ENCODE assay signal across 10 cellular contexts in genomic region chr15:68776477-68777270, GRCh38. TPM values are rescaled to one million over a fixed set of nuclear protein-coding genes. Genes with fewer than 3 reads are reported as not detected.
A peak's percentile ranks its signal among the peaks of the same experiment; 100 is the strongest.
DNase-seq lines count a peak whose midpoint lies in the region; ATAC-seq and TF ChIP-seq lines count a peak whose summit lies in the region.
"Had no signal": no experiment of that assay in that cellular context is flagged by ENCODE, and none has a peak within 500 bp of the region (broad histone marks: within the 10 kb centered on the region; RNA-seq: fewer than 3 reads in every experiment).

No MANE protein-coding gene starts in this region.

- H3K9me3 Mint-ChIP-seq in CD4-positive, CD25-positive, alpha-beta regulatory T cell, result no peaks in the 10 kb centered on the region
- H3K9me3 Mint-ChIP-seq in endodermal cell, result no peaks in the 10 kb centered on the region

- no peaks in the 10 kb centered on the region for H3K79me2 ChIP-seq in Karpas-422 (ENCODE audit: low read length)

- no peak for ATAC-seq in CD4-positive, CD25-positive, alpha-beta regulatory T cell (ENCODE audit: low read depth in 2 of 2)
- ATAC-seq in psoas muscle, result peak in 3 of 4 donors; percentile 10 to 19 (median 14)
- ATAC-seq: foreskin keratinocyte had no signal

- H3K27ac ChIP-seq in CD4-positive, CD25-positive, alpha-beta regulatory T cell (ENCODE audit: insufficient read depth, low read length, poor library complexity, severe bottlenecking), result no peak overlapping the region
- H3K27ac ChIP-seq in Karpas-422 (ENCODE audit: low read length), result no peak overlapping the region
- no peak overlapping the region for H3K27ac ChIP-seq in endodermal cell (ENCODE audit: low read depth, low read length)
- H3K27ac ChIP-seq in psoas muscle, result no peak overlapping the region
- H3K27ac ChIP-seq: foreskin keratinocyte had no signal

- peaks cover 22% of the 10 kb centered on the region for H3K36me3 ChIP-seq in CD4-positive, CD25-positive, alpha-beta regulatory T cell (ENCODE audit: control insufficient read depth, insufficient read depth, low read length)
- peaks cover 26% of the 10 kb centered on the region; the same call in 1 of the 2 replicates for H3K36me3 ChIP-seq in Karpas-422 (ENCODE audit: insufficient read depth, low read length)
- peaks cover 51% of the 10 kb centered on the region for H3K36me3 ChIP-seq in endodermal cell (ENCODE audit: control insufficient read depth, insufficient read depth, low read length)
- peaks cover 0 to 41% of the 10 kb centered on the region in 2 donors for H3K36me3 ChIP-seq in psoas muscle (ENCODE audit: insufficient read depth in 1 of 2, low read depth in 1 of 2)

- no peaks in the 10 kb centered on the region for H3K9me3 ChIP-seq in CD4-positive, CD25-positive, alpha-beta regulatory T cell (ENCODE audit: control insufficient read depth in 2 of 2, low read length in 2 of 2)
- H3K9me3 ChIP-seq in Karpas-422 (ENCODE audit: low read length) (no peaks in the 10 kb centered on the region), endodermal cell (ENCODE audit: control insufficient read depth, low read length) (no peaks in the 10 kb centered on the region), psoas muscle (no peaks in the 10 kb centered on the region)

- H3K36me3 Mint-ChIP-seq in CD4-positive, CD25-positive, alpha-beta regulatory T cell, result peaks cover under 1% of the 10 kb centered on the region
- peaks cover 34% of the 10 kb centered on the region for H3K36me3 Mint-ChIP-seq in endodermal cell (ENCODE audit: low read depth)

- no peak for TF ChIP-seq CTCF in endodermal cell (conservative IDR thresholded peaks at IDR 0.05)
- TF ChIP-seq CTCF in psoas muscle (IDR thresholded peaks at IDR 0.05), result no peak

- no peak overlapping the region for H2AFZ ChIP-seq in Karpas-422 (ENCODE audit: low read length)

- peaks cover 0 to 7% (median 1%) of the 10 kb centered on the region in 4 donors for H3K4me1 Mint-ChIP-seq in CD4-positive, CD25-positive, alpha-beta regulatory T cell
- H3K4me1 Mint-ChIP-seq in endodermal cell, result peaks cover under 1% of the 10 kb centered on the region

- peaks cover 11% of the 10 kb centered on the region for H3K27me3 Mint-ChIP-seq in CD4-positive, CD25-positive, alpha-beta regulatory T cell
- H3K27me3 Mint-ChIP-seq in endodermal cell (ENCODE audit: insufficient read depth), result peaks cover 3% of the 10 kb centered on the region

- no peaks in the 10 kb centered on the region for H3K9me2 ChIP-seq in Karpas-422 (replicated peaks; ENCODE audit: insufficient read depth, low read length)

- H4K20me1 ChIP-seq in Karpas-422 (ENCODE audit: insufficient read depth, low read depth, low read length), result no peaks in the 10 kb centered on the region; the same call in 1 of the 2 replicates

- intact Hi-C loops in psoas muscle (cut with DNase I), result no loop called here

- peak overlapping the region; percentile 42 to 85 (median 79) for H3K27ac Mint-ChIP-seq in CD4-positive, CD25-positive, alpha-beta regulatory T cell
- H3K27ac Mint-ChIP-seq in endodermal cell, result peak overlapping the region; percentile 33

- DNase-seq in CD4-positive, CD25-positive, alpha-beta regulatory T cell, result no peak
- DNase-seq in Karpas-422, result peak; percentile 53
- DNase-seq in endodermal cell, result no peak
- DNase-seq in psoas muscle, result no peak
- no peak for DNase-seq in stimulated activated CD4-positive, alpha-beta T cell treated with anti-CD3 and anti-CD28 coated beads, Interleukin-2, amount 100 ng/mL, for 24 hours
- DNase-seq in NCI-H2081 treated with DMSO at 0.1 percent for 48 hours (lab: John Stamatoyannopoulos, UW), result no peak
- DNase-seq in dedifferentiated amniotic fluid mesenchymal stem cell (ENCODE audit: extremely low spot score), result no peak
- no peak for DNase-seq in COLO668 (lab: John Stamatoyannopoulos, UW; ENCODE audit: unreplicated experiment)
- DNase-seq: activated CD8-positive, alpha-beta memory T cell treated with anti-CD3 and anti-CD28 coated beads for 24 hours; foreskin keratinocyte had no signal

- H3K9ac ChIP-seq in Karpas-422 (ENCODE audit: low read length) (no peak overlapping the region), endodermal cell (ENCODE audit: extremely low read depth, low read length, poor library complexity, severe bottlenecking) (no peak overlapping the region)

- H3K4me3 Mint-ChIP-seq in CD4-positive, CD25-positive, alpha-beta regulatory T cell, result no peak overlapping the region
- no peak overlapping the region for H3K4me3 Mint-ChIP-seq in endodermal cell

- no peaks in the 10 kb centered on the region for H3K27me3 ChIP-seq in CD4-positive, CD25-positive, alpha-beta regulatory T cell (ENCODE audit: control insufficient read depth, insufficient read depth, low read length)
- H3K27me3 ChIP-seq in Karpas-422 (ENCODE audit: low read length) (no peaks in the 10 kb centered on the region), endodermal cell (ENCODE audit: control insufficient read depth, insufficient read depth, low read length, poor library complexity, severe bottlenecking) (no peaks in the 10 kb centered on the region), psoas muscle (ENCODE audit: insufficient read depth in 3 of 3, low read length in 2 of 3) (no peaks in the 10 kb centered on the region)
- H3K27me3 ChIP-seq: foreskin keratinocyte had no signal

- no peak overlapping the region for H3K4me3 ChIP-seq in CD4-positive, CD25-positive, alpha-beta regulatory T cell (ENCODE audit: low read depth, low read length)
- H3K4me3 ChIP-seq in Karpas-422 (ENCODE audit: low read length) (no peak overlapping the region), endodermal cell (ENCODE audit: low read length) (no peak overlapping the region), psoas muscle (no peak overlapping the region)

- WGBS in endodermal cell (ENCODE audit: insufficient coverage in 1 of 2, insufficient read length in 1 of 2), 2 experiments, result 94 to 96% methylated on average over 5 to 10 of the region's 10 CpGs
- 79 to 82% (median 79%) methylated on average over 10 of the region's 10 CpGs for WGBS in psoas muscle, 3 donors

- peaks cover 3% of the 10 kb centered on the region for H3K4me1 ChIP-seq in CD4-positive, CD25-positive, alpha-beta regulatory T cell (ENCODE audit: control insufficient read depth, insufficient read depth, low read length, poor library complexity, severe bottlenecking)
- no peaks in the 10 kb centered on the region for H3K4me1 ChIP-seq in Karpas-422 (ENCODE audit: low read length)
- H3K4me1 ChIP-seq in endodermal cell (ENCODE audit: control insufficient read depth, insufficient read depth, low read length), result no peaks in the 10 kb centered on the region
- peaks cover 6% of the 10 kb centered on the region for H3K4me1 ChIP-seq in psoas muscle
- H3K4me1 ChIP-seq: foreskin keratinocyte had no signal

- no peak overlapping the region for H3K4me2 ChIP-seq in Karpas-422 (ENCODE audit: low read depth, low read length, poor library complexity, severe bottlenecking)

RNA-seq across cellular contexts. Expression of gene ANP32A, which starts 44.0 kb away (rescaled TPM):
- total RNA-seq in CD4-positive, CD25-positive, alpha-beta regulatory T cell, result 89.4 TPM
- polyA plus RNA-seq in CD4-positive, CD25-positive, alpha-beta regulatory T cell, result 100 to 1,000 TPM in 1 of 4 donors, 10 to 100 TPM in 3; 71.4 to 104 (median 88.0) TPM
- 99.5 and 184 TPM in 2 replicates for total RNA-seq in Karpas-422 (2014; rRNA removed; shearing (Covaris generic); ENCODE audit: low replicate concordance)
- total RNA-seq in endodermal cell, result 100 to 1,000 TPM; 346 to 385 TPM
- 302 TPM for polyA plus RNA-seq in endodermal cell (2013, experiment 1 of 2)
- polyA plus RNA-seq in endodermal cell (2013, experiment 2 of 2), result 289 TPM
- 10 to 100 TPM; 56.7 to 89.2 (median 83.3) TPM for total RNA-seq in psoas muscle
- 10 to 100 TPM; 79.4 to 98.2 (median 89.6) TPM for polyA plus RNA-seq in psoas muscle

Comparison
In these comparisons a context has a peak if more than half of its experiments do, and no peak if none do; other contexts are left out.
1. ATAC-seq: peak in psoas muscle (3 of 4); none in CD4-positive, CD25-positive, alpha-beta regulatory T cell (0 of 2).